Comparison of ENCODE assay signal across 28 cellular contexts in genomic region chr3:189337672-189338071, GRCh38.
DNase-seq lines count a peak whose midpoint lies in the region; FAIRE-seq and TF ChIP-seq lines count a peak whose summit lies in the region.
"Had no signal": no experiment of that assay in that cellular context is flagged by ENCODE, and none has a peak within 500 bp of the region (broad histone marks: within the 10 kb centered on the region; RNA-seq: fewer than 3 reads in every experiment).

No MANE protein-coding gene starts in this region.

- intact Hi-C loops in Caco-2 (cut with micrococcal nuclease; ENCODE audit: unreplicated experiment), result no loop called here
- intact Hi-C loops in transverse colon (cut with DNase I; ENCODE audit: low total_unique reads), result no loop called here

- TF ChIP-seq CTCF in Caco-2 (IDR thresholded peaks at IDR 0.05; ENCODE audit: insufficient read depth in 1 of 2, low read depth in 1 of 2, low read length in 1 of 2, severe bottlenecking in 1 of 2, unreplicated experiment in 1 of 2), result no peak
- TF ChIP-seq CTCF in endodermal cell (conservative IDR thresholded peaks at IDR 0.05), result peak; percentile 23
- no peak for TF ChIP-seq CTCF in nephron (IDR thresholded peaks at IDR 0.05; ENCODE audit: unreplicated experiment in 3 of 3)
- no peak for TF ChIP-seq CTCF in transverse colon (IDR thresholded peaks at IDR 0.05)

- no peak overlapping the region for H3K9ac ChIP-seq in endodermal cell (ENCODE audit: extremely low read depth, low read length, poor library complexity, severe bottlenecking)
- H3K9ac ChIP-seq: BLaER1 treated with 17β-estradiol and CSF1 and Interleukin-3, amounts not matched to agents 10 nM and 100 nM had no signal

- H3K9me3 ChIP-seq in Caco-2, result no peaks in the 10 kb centered on the region
- H3K9me3 ChIP-seq in endodermal cell (ENCODE audit: control insufficient read depth, low read length), result no peaks in the 10 kb centered on the region
- no peaks in the 10 kb centered on the region for H3K9me3 ChIP-seq in transverse colon
- H3K9me3 ChIP-seq: tibial artery had no signal

- POLR2A ChIA-PET in Caco-2 (lab: Charles Lee), result interaction anchor here (1.0 kb wide), 1 partner anchor 18 kb away, joined by 3 read pairs; no protein-coding TSS in a partner anchor

- no TSS peak for BruUV-seq in Caco-2 (replicated peaks; lab: Mats Ljungman, UMichigan)

- H3K4me3 Mint-ChIP-seq in Caco-2 (ENCODE audit: unreplicated experiment) (peak overlapping the region; percentile 33), endodermal cell (no peak overlapping the region), nephron (no peak overlapping the region)
- H3K4me3 Mint-ChIP-seq: activated CD4-positive, alpha-beta T cell treated with anti-CD3 and anti-CD28 coated beads for 36 hours; activated naive CD4-positive, alpha-beta T cell treated with anti-CD3 and anti-CD28 coated beads, Interleukin-2, amount 50 U/mL, for 24 hours; naive B cell; stimulated activated naive CD8-positive, alpha-beta T cell treated with anti-CD3 and anti-CD28 coated beads, Interleukin-15, Interleukin-2, amounts not matched to agents 100 ng/mL and 50 ng/mL, for 24 hours had no signal

- H3K4me1 ChIP-seq in Caco-2 (peaks cover 27% of the 10 kb centered on the region), endodermal cell (ENCODE audit: control insufficient read depth, insufficient read depth, low read length) (no peaks in the 10 kb centered on the region), transverse colon (no peaks in the 10 kb centered on the region)
- H3K4me1 ChIP-seq: BLaER1 treated with 17β-estradiol and CSF1 and Interleukin-3, amounts not matched to agents 10 nM and 100 nM had no signal

- H3K9me3 Mint-ChIP-seq in Caco-2 (ENCODE audit: unreplicated experiment) (no peaks in the 10 kb centered on the region), endodermal cell (no peaks in the 10 kb centered on the region), nephron (peaks cover 5% of the 10 kb centered on the region)
- H3K9me3 Mint-ChIP-seq: activated naive CD4-positive, alpha-beta T cell treated with anti-CD3 and anti-CD28 coated beads, Interleukin-2, amount 50 U/mL, for 24 hours had no signal

- DNase-seq in Caco-2 (peak; percentile 57 to 67), LHCN-M2 (ENCODE audit: low read depth) (peak; percentile 66), endodermal cell (no peak), transverse colon (no peak), SHP77 (lab: John Stamatoyannopoulos, UW) (no peak), H54 (ENCODE audit: insufficient read length, low spot score) (no peak), SW 1271 (lab: John Stamatoyannopoulos, UW) (no peak)
- DNase-seq: ACHN; activated CD4-positive, alpha-beta T cell treated with anti-CD3 and anti-CD28 coated beads for 36 hours; anterior cingulate cortex; central memory CD4-positive, alpha-beta T cell; GDM1; HCEC 1CT; hypothalamus; KG1; kidney; naive B cell; NCI-H187; NCI-H2227 treated with DMSO at 0.1 percent for 48 hours; NCI-H748 treated with DMSO at 0.1 percent for 48 hours; retina; SIG-M5; tibial artery had no signal

- no peak for TF ChIP-seq POLR2A in transverse colon (IDR thresholded peaks at IDR 0.05)
- TF ChIP-seq POLR2A in H54 (IDR thresholded peaks at IDR 0.05; ENCODE audit: low read depth, low read length), result no peak

- no peaks in the 10 kb centered on the region for H3K27me3 Mint-ChIP-seq in Caco-2 (ENCODE audit: insufficient read depth, unreplicated experiment)
- H3K27me3 Mint-ChIP-seq in endodermal cell (ENCODE audit: insufficient read depth), result peaks cover 5% of the 10 kb centered on the region
- H3K27me3 Mint-ChIP-seq in nephron (ENCODE audit: low read depth), result no peaks in the 10 kb centered on the region
- H3K27me3 Mint-ChIP-seq: activated CD4-positive, alpha-beta T cell treated with anti-CD3 and anti-CD28 coated beads for 36 hours; activated naive CD4-positive, alpha-beta T cell treated with anti-CD3 and anti-CD28 coated beads, Interleukin-2, amount 50 U/mL, for 24 hours; stimulated activated naive CD8-positive, alpha-beta T cell treated with anti-CD3 and anti-CD28 coated beads, Interleukin-15, Interleukin-2, amounts not matched to agents 100 ng/mL and 50 ng/mL, for 24 hours had no signal

- H3K36me3 ChIP-seq in Caco-2 (ENCODE audit: control insufficient read depth, insufficient read depth, low read length) (no peaks in the 10 kb centered on the region), endodermal cell (ENCODE audit: control insufficient read depth, insufficient read depth, low read length) (no peaks in the 10 kb centered on the region), transverse colon (no peaks in the 10 kb centered on the region)
- H3K36me3 ChIP-seq: BLaER1 treated with 17β-estradiol and CSF1 and Interleukin-3, amounts not matched to agents 10 nM and 100 nM; tibial artery had no signal

- H3K4me3 ChIP-seq in Caco-2 (ENCODE audit: low read depth, low read length), result no peak overlapping the region
- H3K4me3 ChIP-seq in endodermal cell (ENCODE audit: low read length), result no peak overlapping the region
- H3K4me3 ChIP-seq in transverse colon, result no peak overlapping the region
- H3K4me3 ChIP-seq: BLaER1 treated with 17β-estradiol and CSF1 and Interleukin-3, amounts not matched to agents 10 nM and 100 nM; tibial artery had no signal

- CTCF ChIA-PET in Caco-2 (lab: Charles Lee), result interaction anchor here (0.6 to 1.2 kb wide), 2 partner anchors 18 to 24 kb away, joined by 5 to 6 read pairs; no protein-coding TSS in a partner anchor

- no peak overlapping the region for H3K27ac ChIP-seq in endodermal cell (ENCODE audit: low read depth, low read length)
- no peak overlapping the region for H3K27ac ChIP-seq in transverse colon
- H3K27ac ChIP-seq: BLaER1 treated with 17β-estradiol and CSF1 and Interleukin-3, amounts not matched to agents 10 nM and 100 nM; tibial artery had no signal

- H3K27me3 ChIP-seq in Caco-2 (replicated peaks; ENCODE audit: control insufficient read depth, insufficient read depth, low read length) (no peaks in the 10 kb centered on the region), endodermal cell (ENCODE audit: control insufficient read depth, insufficient read depth, low read length, poor library complexity, severe bottlenecking) (peaks cover 8% of the 10 kb centered on the region), transverse colon (no peaks in the 10 kb centered on the region)
- H3K27me3 ChIP-seq: BLaER1 treated with 17β-estradiol and CSF1 and Interleukin-3, amounts not matched to agents 10 nM and 100 nM; tibial artery had no signal

- no peak for FAIRE-seq in H54 (lab: Jason Lieb, UNC)
- FAIRE-seq: D721Med, kidney had no signal

- H3K36me3 Mint-ChIP-seq in Caco-2 (ENCODE audit: insufficient read depth, unreplicated experiment), result peaks cover 6% of the 10 kb centered on the region
- H3K36me3 Mint-ChIP-seq in endodermal cell (ENCODE audit: low read depth), result no peaks in the 10 kb centered on the region
- H3K36me3 Mint-ChIP-seq in nephron (ENCODE audit: low read depth), result no peaks in the 10 kb centered on the region
- H3K36me3 Mint-ChIP-seq: naive B cell had no signal

- in situ Hi-C loops in transverse colon (cut with MboI; ENCODE audit: low pct_ligation_motif_present in 1 of 4, low pct_unique_long_range_greater_than_20kb in 1 of 4, low sequenced_read_pairs in 3 of 4), result no loop called here

- H3K4me1 Mint-ChIP-seq in Caco-2 (ENCODE audit: low read depth, unreplicated experiment) (peaks cover 14% of the 10 kb centered on the region), endodermal cell (no peaks in the 10 kb centered on the region), nephron (peaks cover 27% of the 10 kb centered on the region)
- H3K4me1 Mint-ChIP-seq: naive B cell had no signal

- no peak for TF ChIP-seq EP300 in transverse colon (IDR thresholded peaks at IDR 0.05; ENCODE audit: low read depth)

- H3K27ac Mint-ChIP-seq in Caco-2 (ENCODE audit: unreplicated experiment) (peak overlapping the region; percentile 84), endodermal cell (no peak overlapping the region), nephron (peak overlapping the region in 2 of 3 experiments; percentile 67 to 77)
- H3K27ac Mint-ChIP-seq: activated CD4-positive, alpha-beta T cell treated with anti-CD3 and anti-CD28 coated beads for 36 hours; activated naive CD4-positive, alpha-beta T cell treated with anti-CD3 and anti-CD28 coated beads, Interleukin-2, amount 50 U/mL, for 24 hours; naive B cell; stimulated activated naive CD8-positive, alpha-beta T cell treated with anti-CD3 and anti-CD28 coated beads, Interleukin-15, Interleukin-2, amounts not matched to agents 100 ng/mL and 50 ng/mL, for 24 hours had no signal

Comparison
In these comparisons a context has a peak if more than half of its experiments do, and no peak if none do; other contexts are left out.
1. DNase-seq: peak in Caco-2 (2 of 2) and LHCN-M2 (single experiment); none in endodermal cell (single experiment), transverse colon (single experiment), SHP77 (0 of 2), H54 (single experiment) and SW 1271 (0 of 2).